In genomic region chr3:45606991-45607712, GRCh38 we compare ENCODE assay signal across 11 cellular contexts. TPM values are rescaled to one million over a fixed set of nuclear protein-coding genes. Genes with fewer than 3 reads are reported as not detected.
DNase-seq lines count a peak whose midpoint lies in the region; ATAC-seq and TF ChIP-seq lines count a peak whose summit lies in the region.
"Had no signal": no experiment of that assay in that cellular context is flagged by ENCODE, and none has a peak within 500 bp of the region (broad histone marks: within the 10 kb centered on the region; RNA-seq: fewer than 3 reads in every experiment).

No MANE protein-coding gene starts in this region.

- no peak overlapping the region for H3K4me3 Mint-ChIP-seq in activated CD8-positive, alpha-beta T cell treated with anti-CD3 and anti-CD28 coated beads, Interleukin-2, amount 10 ng/mL, durations not matched to agents 7 days and 5 days
- H3K4me3 Mint-ChIP-seq: activated B cell treated with CpG ODN at 0.5 μM for 24 hours; activated T-cell treated with anti-CD3 and anti-CD28 coated beads, Interleukin-2, amount 50 U/mL, for 4 hours; central memory CD8-positive, alpha-beta T cell had no signal

- no peaks in the 10 kb centered on the region for H3K9me3 Mint-ChIP-seq in activated CD8-positive, alpha-beta T cell treated with anti-CD3 and anti-CD28 coated beads, Interleukin-2, amount 10 ng/mL, durations not matched to agents 7 days and 5 days (ENCODE audit: insufficient read depth)
- H3K9me3 Mint-ChIP-seq: activated B cell treated with CpG ODN at 0.5 μM for 24 hours; activated T-cell treated with anti-CD3 and anti-CD28 coated beads, Interleukin-2, amount 50 U/mL, for 4 hours; central memory CD8-positive, alpha-beta T cell had no signal

- no peaks in the 10 kb centered on the region for H3K27me3 Mint-ChIP-seq in activated CD8-positive, alpha-beta T cell treated with anti-CD3 and anti-CD28 coated beads, Interleukin-2, amount 10 ng/mL, durations not matched to agents 7 days and 5 days (ENCODE audit: low read depth)
- H3K27me3 Mint-ChIP-seq: activated B cell treated with CpG ODN at 0.5 μM for 24 hours; central memory CD8-positive, alpha-beta T cell had no signal

- peaks cover 33% of the 10 kb centered on the region for H3K36me3 Mint-ChIP-seq in activated CD8-positive, alpha-beta T cell treated with anti-CD3 and anti-CD28 coated beads, Interleukin-2, amount 10 ng/mL, durations not matched to agents 7 days and 5 days (ENCODE audit: low read depth)

- no peak overlapping the region for H3K4me3 ChIP-seq in rectal smooth muscle tissue (ENCODE audit: low read length)
- no peak overlapping the region for H3K4me3 ChIP-seq in lower leg skin (ENCODE audit: low read depth, poor library complexity, severe bottlenecking)

- DNase-seq in ELR (ENCODE audit: low read depth): peak; percentile 58
- no peak for DNase-seq in left cardiac atrium
- no peak for DNase-seq in lower leg skin (ENCODE audit: low spot score in 2 of 2)
- DNase-seq in left colon: no peak
- DNase-seq in activated CD8-positive, alpha-beta T cell treated with anti-CD3 and anti-CD28 coated beads, Interleukin-2, amount 10 ng/mL, durations not matched to agents 7 days and 5 days: no peak
- DNase-seq in NCI-H2171 (lab: John Stamatoyannopoulos, UW): no peak
- DNase-seq: activated B cell treated with CpG ODN at 0.5 μM for 24 hours; activated T-cell treated with anti-CD3 and anti-CD28 coated beads, Interleukin-2, amount 50 U/mL, for 4 hours had no signal

- H3K36me3 ChIP-seq in rectal smooth muscle tissue (ENCODE audit: control insufficient read depth, insufficient read depth, low read length): peaks cover 7% of the 10 kb centered on the region

- no peaks in the 10 kb centered on the region for H3K27me3 ChIP-seq in rectal smooth muscle tissue (ENCODE audit: control insufficient read depth, insufficient read depth, low read length)

- H3K27ac Mint-ChIP-seq in activated CD8-positive, alpha-beta T cell treated with anti-CD3 and anti-CD28 coated beads, Interleukin-2, amount 10 ng/mL, durations not matched to agents 7 days and 5 days: no peak overlapping the region

- H3K27ac ChIP-seq in adipose tissue (ENCODE audit: low read depth, low read length): peak overlapping the region; percentile 1
- peak overlapping the region; percentile 38 for H3K27ac ChIP-seq in rectal smooth muscle tissue (ENCODE audit: low read depth, low read length)

- POLR2A ChIA-PET in activated CD8-positive, alpha-beta T cell treated with anti-CD3 and anti-CD28 coated beads, Interleukin-2, amount 10 ng/mL, durations not matched to agents 7 days and 5 days (lab: Charles Lee): interaction anchor here (0.7 kb wide), 1 partner anchor 13 kb away, joined by 3 read pairs; no protein-coding TSS in a partner anchor

- TF ChIP-seq POLR2A in lower leg skin (IDR thresholded peaks at IDR 0.05): no peak

- peaks cover 17% of the 10 kb centered on the region for H3K4me1 Mint-ChIP-seq in activated CD8-positive, alpha-beta T cell treated with anti-CD3 and anti-CD28 coated beads, Interleukin-2, amount 10 ng/mL, durations not matched to agents 7 days and 5 days (ENCODE audit: low read depth)

- 43 to 72% (median 44%) methylated on average over 11 of the region's 11 CpGs for WGBS in adipose tissue, 3 donors
- WGBS in lower leg skin, 2 donors: 51 to 52% methylated on average over 11 of the region's 11 CpGs

- no peak overlapping the region for H3K9ac ChIP-seq in rectal smooth muscle tissue (ENCODE audit: low read length)

- ATAC-seq in left cardiac atrium (peak; percentile 16 to 27), left colon (no peak)
- no peak for ATAC-seq in activated CD8-positive, alpha-beta T cell treated with anti-CD3 and anti-CD28 coated beads, Interleukin-2, amount 10 ng/mL, durations not matched to agents 7 days and 5 days
- ATAC-seq: activated T-cell treated with anti-CD3 and anti-CD28 coated beads, Interleukin-2, amount 50 U/mL, for 4 hours had no signal

- H3K4me1 ChIP-seq in rectal smooth muscle tissue (ENCODE audit: control insufficient read depth, insufficient read depth, low read length): peaks cover 31% of the 10 kb centered on the region

- TF ChIP-seq CTCF in lower leg skin (IDR thresholded peaks at IDR 0.05): no peak

- CTCF ChIA-PET in activated CD8-positive, alpha-beta T cell treated with anti-CD3 and anti-CD28 coated beads, Interleukin-2, amount 10 ng/mL, durations not matched to agents 7 days and 5 days (lab: Charles Lee): interaction anchor here (1.4 to 1.8 kb wide), 2 partner anchors 49 to 53 kb away, joined by 4 to 6 read pairs; no protein-coding TSS in a partner anchor

- intact Hi-C loops in left cardiac atrium (cut with DNase I) (no loop called here), lower leg skin (cut with DNase I; ENCODE audit: low total_unique reads) (no loop called here), left colon (cut with DNase I, micrococcal nuclease) (no loop called here)

RNA-seq across cellular contexts. Expression of gene LIMD1, which starts 12.6 kb away (rescaled TPM):
- polyA plus RNA-seq in adipose tissue: 1 to 10 TPM; 3.4 to 5.0 (median 4.3) TPM
- total RNA-seq in left cardiac atrium: 10 to 100 TPM; 20.5 to 22.8 TPM
- total RNA-seq in lower leg skin: 10 to 100 TPM; 11.6 to 20.8 (median 16.8) TPM
- total RNA-seq in left colon: 10 to 100 TPM; 35.0 to 42.6 TPM
- 10 to 100 TPM; 48.4 to 49.4 TPM for total RNA-seq in activated CD8-positive, alpha-beta T cell treated with anti-CD3 and anti-CD28 coated beads, Interleukin-2, amount 10 ng/mL, durations not matched to agents 7 days and 5 days

Comparison
In these comparisons a context has a peak if more than half of its experiments do, and no peak if none do; other contexts are left out.
1. ATAC-seq: peak in left cardiac atrium (2 of 2); none in left colon (single experiment) and activated CD8-positive, alpha-beta T cell treated with anti-CD3 and anti-CD28 coated beads, Interleukin-2, amount 10 ng/mL, durations not matched to agents 7 days and 5 days (single experiment).